Comparison of ENCODE assay signal across 2 cellular contexts in the genomic region with DNA sequence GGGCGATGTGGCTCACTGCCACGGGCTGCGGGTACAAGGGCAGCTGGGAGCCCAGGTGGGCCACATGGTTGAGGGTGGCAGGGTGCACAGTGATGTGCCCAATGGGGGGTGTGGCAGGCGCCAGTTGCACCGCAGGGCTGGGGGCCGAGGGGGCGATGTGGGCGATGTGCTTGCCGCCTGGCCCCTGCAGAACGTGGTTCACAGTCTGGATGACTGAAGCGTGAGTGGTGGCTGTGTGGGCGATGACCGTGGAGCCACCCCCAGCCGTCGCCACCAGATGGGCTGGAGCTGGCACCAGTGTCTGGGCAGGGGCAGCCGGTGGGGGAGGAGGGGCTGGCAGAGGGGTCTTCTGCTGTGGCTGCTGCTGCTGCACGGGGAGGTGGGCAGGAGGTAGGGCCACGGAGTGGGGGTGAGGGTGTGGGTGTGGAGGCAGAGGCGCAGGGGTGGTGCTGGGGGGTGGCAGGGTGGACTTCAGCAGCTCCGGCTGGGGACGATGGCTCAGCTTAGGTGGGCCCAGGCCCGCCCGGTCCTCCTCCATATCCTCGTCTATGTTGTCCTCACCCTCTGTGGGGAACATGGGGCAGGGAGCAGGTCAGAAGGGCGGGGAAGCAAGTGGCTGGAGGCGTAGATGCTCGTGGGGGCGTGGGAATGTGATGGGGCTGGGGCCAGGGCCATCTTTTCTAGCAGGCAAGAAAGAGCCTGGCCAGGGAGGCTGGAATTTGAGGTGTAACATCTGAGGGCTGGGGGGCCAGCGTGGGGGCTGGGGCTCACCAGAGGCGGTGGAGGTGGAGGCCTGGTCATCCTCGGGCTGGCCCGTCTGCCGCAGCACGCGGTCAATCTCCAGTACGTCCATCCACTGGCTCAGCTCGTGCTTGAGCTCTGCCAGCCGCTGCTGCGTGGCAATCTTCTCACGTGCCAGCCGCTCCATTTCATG.
TF ChIP-seq lines count a peak whose summit lies in the region.

No MANE protein-coding gene starts in this region.

TF ChIP-seq in SK-N-SH, 30 proteins besides CTCF, POLR2A, EP300 and RAD21 (continued from another document):
- TF ChIP-seq, protein P1, sequence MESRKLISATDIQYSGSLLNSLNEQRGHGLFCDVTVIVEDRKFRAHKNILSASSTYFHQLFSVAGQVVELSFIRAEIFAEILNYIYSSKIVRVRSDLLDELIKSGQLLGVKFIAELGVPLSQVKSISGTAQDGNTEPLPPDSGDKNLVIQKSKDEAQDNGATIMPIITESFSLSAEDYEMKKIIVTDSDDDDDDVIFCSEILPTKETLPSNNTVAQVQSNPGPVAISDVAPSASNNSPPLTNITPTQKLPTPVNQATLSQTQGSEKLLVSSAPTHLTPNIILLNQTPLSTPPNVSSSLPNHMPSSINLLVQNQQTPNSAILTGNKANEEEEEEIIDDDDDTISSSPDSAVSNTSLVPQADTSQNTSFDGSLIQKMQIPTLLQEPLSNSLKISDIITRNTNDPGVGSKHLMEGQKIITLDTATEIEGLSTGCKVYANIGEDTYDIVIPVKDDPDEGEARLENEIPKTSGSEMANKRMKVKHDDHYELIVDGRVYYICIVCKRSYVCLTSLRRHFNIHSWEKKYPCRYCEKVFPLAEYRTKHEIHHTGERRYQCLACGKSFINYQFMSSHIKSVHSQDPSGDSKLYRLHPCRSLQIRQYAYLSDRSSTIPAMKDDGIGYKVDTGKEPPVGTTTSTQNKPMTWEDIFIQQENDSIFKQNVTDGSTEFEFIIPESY (IDR thresholded peaks at IDR 0.05; ENCODE audit: borderline replicate concordance, low read depth): no peak
- TF ChIP-seq, protein P2, sequence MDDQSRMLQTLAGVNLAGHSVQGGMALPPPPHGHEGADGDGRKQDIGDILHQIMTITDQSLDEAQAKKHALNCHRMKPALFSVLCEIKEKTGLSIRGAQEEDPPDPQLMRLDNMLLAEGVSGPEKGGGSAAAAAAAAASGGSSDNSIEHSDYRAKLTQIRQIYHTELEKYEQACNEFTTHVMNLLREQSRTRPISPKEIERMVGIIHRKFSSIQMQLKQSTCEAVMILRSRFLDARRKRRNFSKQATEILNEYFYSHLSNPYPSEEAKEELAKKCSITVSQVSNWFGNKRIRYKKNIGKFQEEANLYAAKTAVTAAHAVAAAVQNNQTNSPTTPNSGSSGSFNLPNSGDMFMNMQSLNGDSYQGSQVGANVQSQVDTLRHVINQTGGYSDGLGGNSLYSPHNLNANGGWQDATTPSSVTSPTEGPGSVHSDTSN (IDR thresholded peaks at IDR 0.05): no peak
- TF ChIP-seq TEAD4 (IDR thresholded peaks at IDR 0.05; ENCODE audit: borderline replicate concordance, insufficient read depth): no peak
- no peak for TF ChIP-seq RFX5 (IDR thresholded peaks at IDR 0.05; ENCODE audit: low read length)
- no peak for TF ChIP-seq RXRA (IDR thresholded peaks at IDR 0.05; ENCODE audit: borderline replicate concordance, low read depth)
- TF ChIP-seq, protein P3, sequence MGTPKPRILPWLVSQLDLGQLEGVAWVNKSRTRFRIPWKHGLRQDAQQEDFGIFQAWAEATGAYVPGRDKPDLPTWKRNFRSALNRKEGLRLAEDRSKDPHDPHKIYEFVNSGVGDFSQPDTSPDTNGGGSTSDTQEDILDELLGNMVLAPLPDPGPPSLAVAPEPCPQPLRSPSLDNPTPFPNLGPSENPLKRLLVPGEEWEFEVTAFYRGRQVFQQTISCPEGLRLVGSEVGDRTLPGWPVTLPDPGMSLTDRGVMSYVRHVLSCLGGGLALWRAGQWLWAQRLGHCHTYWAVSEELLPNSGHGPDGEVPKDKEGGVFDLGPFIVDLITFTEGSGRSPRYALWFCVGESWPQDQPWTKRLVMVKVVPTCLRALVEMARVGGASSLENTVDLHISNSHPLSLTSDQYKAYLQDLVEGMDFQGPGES (IDR thresholded peaks at IDR 0.05; ENCODE audit: low read depth, low read length): no peak
- no peak for TF ChIP-seq FOSL2 (IDR thresholded peaks at IDR 0.05; ENCODE audit: borderline replicate concordance, low read depth)
- TF ChIP-seq NFIC (IDR thresholded peaks at IDR 0.05; ENCODE audit: borderline replicate concordance): no peak
- TF ChIP-seq, protein P4, sequence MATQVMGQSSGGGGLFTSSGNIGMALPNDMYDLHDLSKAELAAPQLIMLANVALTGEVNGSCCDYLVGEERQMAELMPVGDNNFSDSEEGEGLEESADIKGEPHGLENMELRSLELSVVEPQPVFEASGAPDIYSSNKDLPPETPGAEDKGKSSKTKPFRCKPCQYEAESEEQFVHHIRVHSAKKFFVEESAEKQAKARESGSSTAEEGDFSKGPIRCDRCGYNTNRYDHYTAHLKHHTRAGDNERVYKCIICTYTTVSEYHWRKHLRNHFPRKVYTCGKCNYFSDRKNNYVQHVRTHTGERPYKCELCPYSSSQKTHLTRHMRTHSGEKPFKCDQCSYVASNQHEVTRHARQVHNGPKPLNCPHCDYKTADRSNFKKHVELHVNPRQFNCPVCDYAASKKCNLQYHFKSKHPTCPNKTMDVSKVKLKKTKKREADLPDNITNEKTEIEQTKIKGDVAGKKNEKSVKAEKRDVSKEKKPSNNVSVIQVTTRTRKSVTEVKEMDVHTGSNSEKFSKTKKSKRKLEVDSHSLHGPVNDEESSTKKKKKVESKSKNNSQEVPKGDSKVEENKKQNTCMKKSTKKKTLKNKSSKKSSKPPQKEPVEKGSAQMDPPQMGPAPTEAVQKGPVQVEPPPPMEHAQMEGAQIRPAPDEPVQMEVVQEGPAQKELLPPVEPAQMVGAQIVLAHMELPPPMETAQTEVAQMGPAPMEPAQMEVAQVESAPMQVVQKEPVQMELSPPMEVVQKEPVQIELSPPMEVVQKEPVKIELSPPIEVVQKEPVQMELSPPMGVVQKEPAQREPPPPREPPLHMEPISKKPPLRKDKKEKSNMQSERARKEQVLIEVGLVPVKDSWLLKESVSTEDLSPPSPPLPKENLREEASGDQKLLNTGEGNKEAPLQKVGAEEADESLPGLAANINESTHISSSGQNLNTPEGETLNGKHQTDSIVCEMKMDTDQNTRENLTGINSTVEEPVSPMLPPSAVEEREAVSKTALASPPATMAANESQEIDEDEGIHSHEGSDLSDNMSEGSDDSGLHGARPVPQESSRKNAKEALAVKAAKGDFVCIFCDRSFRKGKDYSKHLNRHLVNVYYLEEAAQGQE (IDR thresholded peaks at IDR 0.05; ENCODE audit: low read depth, low read length): no peak
- TF ChIP-seq RCOR1 (IDR thresholded peaks at IDR 0.05; ENCODE audit: low read length): no peak
- TF ChIP-seq, protein P5, sequence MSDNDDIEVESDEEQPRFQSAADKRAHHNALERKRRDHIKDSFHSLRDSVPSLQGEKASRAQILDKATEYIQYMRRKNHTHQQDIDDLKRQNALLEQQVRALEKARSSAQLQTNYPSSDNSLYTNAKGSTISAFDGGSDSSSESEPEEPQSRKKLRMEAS (IDR thresholded peaks at IDR 0.05; ENCODE audit: low read depth): no peak

TF ChIP-seq in SK-N-SH treated with all-trans-retinoic acid at 6 μM for 48 hours, 23 proteins besides CTCF, POLR2A, EP300 and RAD21 (continued from another document):
- TF ChIP-seq, protein P6, sequence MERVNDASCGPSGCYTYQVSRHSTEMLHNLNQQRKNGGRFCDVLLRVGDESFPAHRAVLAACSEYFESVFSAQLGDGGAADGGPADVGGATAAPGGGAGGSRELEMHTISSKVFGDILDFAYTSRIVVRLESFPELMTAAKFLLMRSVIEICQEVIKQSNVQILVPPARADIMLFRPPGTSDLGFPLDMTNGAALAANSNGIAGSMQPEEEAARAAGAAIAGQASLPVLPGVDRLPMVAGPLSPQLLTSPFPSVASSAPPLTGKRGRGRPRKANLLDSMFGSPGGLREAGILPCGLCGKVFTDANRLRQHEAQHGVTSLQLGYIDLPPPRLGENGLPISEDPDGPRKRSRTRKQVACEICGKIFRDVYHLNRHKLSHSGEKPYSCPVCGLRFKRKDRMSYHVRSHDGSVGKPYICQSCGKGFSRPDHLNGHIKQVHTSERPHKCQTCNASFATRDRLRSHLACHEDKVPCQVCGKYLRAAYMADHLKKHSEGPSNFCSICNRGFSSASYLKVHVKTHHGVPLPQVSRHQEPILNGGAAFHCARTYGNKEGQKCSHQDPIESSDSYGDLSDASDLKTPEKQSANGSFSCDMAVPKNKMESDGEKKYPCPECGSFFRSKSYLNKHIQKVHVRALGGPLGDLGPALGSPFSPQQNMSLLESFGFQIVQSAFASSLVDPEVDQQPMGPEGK (CRISPR knock-in tag; IDR thresholded peaks at IDR 0.05; ENCODE audit: borderline replicate concordance): no peak
- TF ChIP-seq OSR1 (CRISPR knock-in tag; IDR thresholded peaks at IDR 0.05): no peak
- no peak for TF ChIP-seq ISL1 (CRISPR knock-in tag; IDR thresholded peaks at IDR 0.05)
- no peak for TF ChIP-seq CSDC2 (CRISPR knock-in tag; IDR thresholded peaks at IDR 0.05)
- no peak for TF ChIP-seq RARB (CRISPR knock-in tag; IDR thresholded peaks at IDR 0.05)
- TF ChIP-seq ZNF565 (CRISPR knock-in tag; conservative IDR thresholded peaks at IDR 0.05; ENCODE audit: low read depth): no peak
- TF ChIP-seq, protein P7, sequence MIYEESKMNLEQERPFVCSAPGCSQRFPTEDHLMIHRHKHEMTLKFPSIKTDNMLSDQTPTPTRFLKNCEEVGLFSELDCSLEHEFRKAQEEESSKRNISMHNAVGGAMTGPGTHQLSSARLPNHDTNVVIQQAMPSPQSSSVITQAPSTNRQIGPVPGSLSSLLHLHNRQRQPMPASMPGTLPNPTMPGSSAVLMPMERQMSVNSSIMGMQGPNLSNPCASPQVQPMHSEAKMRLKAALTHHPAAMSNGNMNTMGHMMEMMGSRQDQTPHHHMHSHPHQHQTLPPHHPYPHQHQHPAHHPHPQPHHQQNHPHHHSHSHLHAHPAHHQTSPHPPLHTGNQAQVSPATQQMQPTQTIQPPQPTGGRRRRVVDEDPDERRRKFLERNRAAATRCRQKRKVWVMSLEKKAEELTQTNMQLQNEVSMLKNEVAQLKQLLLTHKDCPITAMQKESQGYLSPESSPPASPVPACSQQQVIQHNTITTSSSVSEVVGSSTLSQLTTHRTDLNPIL (CRISPR knock-in tag; IDR thresholded peaks at IDR 0.05; ENCODE audit: low read depth): no peak
- TF ChIP-seq, protein P8, sequence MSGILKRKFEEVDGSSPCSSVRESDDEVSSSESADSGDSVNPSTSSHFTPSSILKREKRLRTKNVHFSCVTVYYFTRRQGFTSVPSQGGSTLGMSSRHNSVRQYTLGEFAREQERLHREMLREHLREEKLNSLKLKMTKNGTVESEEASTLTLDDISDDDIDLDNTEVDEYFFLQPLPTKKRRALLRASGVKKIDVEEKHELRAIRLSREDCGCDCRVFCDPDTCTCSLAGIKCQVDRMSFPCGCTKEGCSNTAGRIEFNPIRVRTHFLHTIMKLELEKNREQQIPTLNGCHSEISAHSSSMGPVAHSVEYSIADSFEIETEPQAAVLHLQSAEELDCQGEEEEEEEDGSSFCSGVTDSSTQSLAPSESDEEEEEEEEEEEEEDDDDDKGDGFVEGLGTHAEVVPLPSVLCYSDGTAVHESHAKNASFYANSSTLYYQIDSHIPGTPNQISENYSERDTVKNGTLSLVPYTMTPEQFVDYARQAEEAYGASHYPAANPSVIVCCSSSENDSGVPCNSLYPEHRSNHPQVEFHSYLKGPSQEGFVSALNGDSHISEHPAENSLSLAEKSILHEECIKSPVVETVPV (CRISPR knock-in tag; IDR thresholded peaks at IDR 0.05): no peak
- no peak for TF ChIP-seq ZNF70 (CRISPR knock-in tag; IDR thresholded peaks at IDR 0.05)
- no peak for TF ChIP-seq SNAI2 (CRISPR knock-in tag; IDR thresholded peaks at IDR 0.05)
- TF ChIP-seq GLIS3 (CRISPR knock-in tag; IDR thresholded peaks at IDR 0.05): no peak
- TF ChIP-seq TOX (CRISPR knock-in tag; IDR thresholded peaks at IDR 0.05; ENCODE audit: borderline replicate concordance): no peak
